19 cellular contexts compared by ENCODE assay signal in genomic region chr6:108915258-108915657, GRCh38.
DNase-seq lines count a peak whose midpoint lies in the region; ATAC-seq, FAIRE-seq and TF ChIP-seq lines count a peak whose summit lies in the region.
"Had no signal": no experiment of that assay in that cellular context is flagged by ENCODE, and none has a peak within 500 bp of the region (broad histone marks: within the 10 kb centered on the region; RNA-seq: fewer than 3 reads in every experiment).

No MANE protein-coding gene starts in this region.

- H3K4me3 Mint-ChIP-seq in natural killer cell: no peak overlapping the region
- no peak overlapping the region for H3K4me3 Mint-ChIP-seq in natural killer cell treated with Interleukin-12 subunit alpha and Interleukin-12 subunit beta and Interleukin-15 and Interleukin-18, amount 100 ng/mL, for 72 hours
- H3K4me3 Mint-ChIP-seq: B cell; CD4-positive, alpha-beta T cell; CD8-positive, alpha-beta memory T cell; GM23338; H9 had no signal

- ATAC-seq in Right ventricle myocardium inferior: peak; percentile 33
- ATAC-seq in natural killer cell: no peak
- ATAC-seq in natural killer cell treated with Interleukin-12 subunit alpha and Interleukin-12 subunit beta and Interleukin-15 and Interleukin-18, amount 100 ng/mL, for 72 hours: no peak
- ATAC-seq: GM23338, HCT116 had no signal

- peaks cover 11 to 28% of the 10 kb centered on the region in 2 donors for H3K4me1 Mint-ChIP-seq in natural killer cell
- H3K4me1 Mint-ChIP-seq in natural killer cell treated with Interleukin-12 subunit alpha and Interleukin-12 subunit beta and Interleukin-15 and Interleukin-18, amount 100 ng/mL, for 72 hours (ENCODE audit: low read depth in 2 of 2): peaks cover 16 to 21% of the 10 kb centered on the region in 2 donors

- no peaks in the 10 kb centered on the region for H3K27me3 ChIP-seq in right atrium auricular region
- H3K27me3 ChIP-seq: BLaER1 had no signal

- DNase-seq in Right ventricle myocardium inferior (ENCODE audit: missing footprints): no peak
- DNase-seq in right atrium auricular region (ENCODE audit: low spot score): no peak
- no peak for DNase-seq in natural killer cell
- DNase-seq in natural killer cell treated with Interleukin-12 subunit alpha and Interleukin-12 subunit beta and Interleukin-15 and Interleukin-18, amount 100 ng/mL, for 72 hours (ENCODE audit: low spot score): no peak
- peak; percentile 18 for DNase-seq in mucosa of gallbladder (ENCODE audit: low spot score)
- DNase-seq in D721Med (ENCODE audit: insufficient read length, low spot score): no peak
- DNase-seq: CD4-positive, alpha-beta T cell; CD8-positive, alpha-beta memory T cell; DMS79 treated with DMSO at 0.1 percent for 48 hours; GF-D8; H9 had no signal

- H3K36me3 Mint-ChIP-seq in natural killer cell: no peaks in the 10 kb centered on the region
- no peaks in the 10 kb centered on the region for H3K36me3 Mint-ChIP-seq in natural killer cell treated with Interleukin-12 subunit alpha and Interleukin-12 subunit beta and Interleukin-15 and Interleukin-18, amount 100 ng/mL, for 72 hours

- no peaks in the 10 kb centered on the region for H3K36me3 ChIP-seq in right atrium auricular region
- H3K36me3 ChIP-seq: BLaER1 had no signal

- H3K9me3 Mint-ChIP-seq in natural killer cell: no peaks in the 10 kb centered on the region
- H3K9me3 Mint-ChIP-seq in natural killer cell treated with Interleukin-12 subunit alpha and Interleukin-12 subunit beta and Interleukin-15 and Interleukin-18, amount 100 ng/mL, for 72 hours: no peaks in the 10 kb centered on the region
- H3K9me3 Mint-ChIP-seq: CD4-positive, alpha-beta T cell; CD8-positive, alpha-beta memory T cell; GM23338; H9 had no signal

- intact Hi-C loops in Right ventricle myocardium inferior (cut with DNase I): no loop called here
- intact Hi-C loops in natural killer cell (cut with micrococcal nuclease): no loop called here

- no peak overlapping the region for H3K4me3 ChIP-seq in right atrium auricular region
- H3K4me3 ChIP-seq: BLaER1, GM23338 had no signal

- H3K27ac ChIP-seq in right atrium auricular region: no peak overlapping the region
- H3K27ac ChIP-seq: 22Rv1, BLaER1, C4-2B had no signal

- no peaks in the 10 kb centered on the region for H3K9me3 ChIP-seq in right atrium auricular region
- H3K9me3 ChIP-seq: BLaER1 had no signal

- H3K27ac Mint-ChIP-seq in natural killer cell: peak overlapping the region; percentile 61 to 87
- no peak overlapping the region for H3K27ac Mint-ChIP-seq in natural killer cell treated with Interleukin-12 subunit alpha and Interleukin-12 subunit beta and Interleukin-15 and Interleukin-18, amount 100 ng/mL, for 72 hours
- H3K27ac Mint-ChIP-seq: B cell; CD4-positive, alpha-beta T cell; GM23338; H9 had no signal

- FAIRE-seq in D721Med (lab: Jason Lieb, UNC): no peak
- FAIRE-seq: A204.1, GM18507 had no signal

- H3K4me1 ChIP-seq in right atrium auricular region: no peaks in the 10 kb centered on the region

- H3K27me3 Mint-ChIP-seq in natural killer cell (ENCODE audit: low read depth in 2 of 2): no peaks in the 10 kb centered on the region
- H3K27me3 Mint-ChIP-seq in natural killer cell treated with Interleukin-12 subunit alpha and Interleukin-12 subunit beta and Interleukin-15 and Interleukin-18, amount 100 ng/mL, for 72 hours: peaks cover 0 to 12% of the 10 kb centered on the region in 2 donors
- H3K27me3 Mint-ChIP-seq: B cell; CD4-positive, alpha-beta T cell; CD8-positive, alpha-beta memory T cell had no signal

- TF ChIP-seq CTCF in right atrium auricular region (IDR thresholded peaks at IDR 0.05) (no peak), natural killer cell (IDR thresholded peaks at IDR 0.05) (no peak), D721Med (IDR thresholded peaks at IDR 0.05; ENCODE audit: insufficient read depth, missing control alignments) (no peak)

Comparison
In these comparisons a context has a peak if more than half of its experiments do, and no peak if none do; other contexts are left out.
1. H3K27ac Mint-ChIP-seq: peak in natural killer cell (2 of 2); none in natural killer cell treated with Interleukin-12 subunit alpha and Interleukin-12 subunit beta and Interleukin-15 and Interleukin-18, amount 100 ng/mL, for 72 hours (0 of 2).